In the genomic region with DNA sequence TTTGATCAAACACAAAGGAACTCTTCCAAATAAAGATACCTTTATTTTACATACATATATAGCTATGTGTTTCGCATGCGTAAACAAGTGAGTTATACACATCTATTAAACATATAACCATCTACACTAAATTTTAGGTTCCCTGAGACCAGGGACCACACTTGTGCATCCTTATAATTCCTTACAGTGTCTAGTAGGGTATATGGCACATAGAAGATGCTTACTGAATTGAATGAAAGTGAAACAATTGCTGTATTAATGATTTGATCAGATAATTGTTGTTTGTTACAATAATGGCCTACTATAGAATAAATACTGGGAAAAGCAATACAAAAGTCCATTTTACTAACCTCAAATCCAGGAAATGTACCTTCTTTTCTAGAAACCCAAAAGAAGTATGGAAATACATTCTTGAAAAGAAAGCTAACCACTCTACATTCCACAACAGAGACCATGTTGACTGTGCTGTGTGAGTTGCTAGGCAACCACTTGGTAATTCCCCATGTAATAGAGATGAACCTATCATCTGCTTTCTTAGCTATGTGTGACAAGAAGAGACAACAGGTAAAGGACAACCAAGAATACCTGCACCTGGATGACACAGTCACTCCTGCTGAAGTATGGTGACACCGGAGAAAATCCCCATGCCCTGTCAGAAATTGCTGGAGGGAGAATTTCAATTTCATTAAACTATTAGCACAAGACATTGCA, we compare ENCODE assay signal across 10 cellular contexts. TPM values are rescaled to one million over a fixed set of nuclear protein-coding genes. Genes with fewer than 3 reads are reported as not detected.
A peak's percentile ranks its signal among the peaks of the same experiment; 100 is the strongest.
DNase-seq lines count a peak whose midpoint lies in the region; ATAC-seq, FAIRE-seq and TF ChIP-seq lines count a peak whose summit lies in the region.
"Had no signal": no experiment of that assay in that cellular context is flagged by ENCODE, and none has a peak within 500 bp of the region (broad histone marks: within the 10 kb centered on the region; RNA-seq: fewer than 3 reads in every experiment).

No MANE protein-coding gene starts in this region.

- ATAC-seq in GM19395 (IDR thresholded peaks at IDR 0.05; ENCODE audit: unreplicated experiment) = peak; percentile 60

- peak overlapping the region; percentile 52 for H3K27ac Mint-ChIP-seq in Calu3 (ENCODE audit: unreplicated experiment)

- no peak for TF ChIP-seq CTCF in Calu3 (IDR thresholded peaks at IDR 0.05; ENCODE audit: unreplicated experiment)
- TF ChIP-seq CTCF in WERI-Rb-1 (IDR thresholded peaks at IDR 0.05; ENCODE audit: low read depth, low read length) = no peak
- no peak for TF ChIP-seq CTCF in D721Med (IDR thresholded peaks at IDR 0.05; ENCODE audit: insufficient read depth, missing control alignments)

- H3K27me3 Mint-ChIP-seq in Calu3 (ENCODE audit: unreplicated experiment) = no peaks in the 10 kb centered on the region

- H3K36me3 ChIP-seq in iPS-20b (ENCODE audit: insufficient read depth, low read depth, low read length) = no peaks in the 10 kb centered on the region
- H3K36me3 ChIP-seq in WERI-Rb-1 = no peaks in the 10 kb centered on the region
- H3K36me3 ChIP-seq: vagina had no signal

- H3K4me3 ChIP-seq in iPS-20b (ENCODE audit: low read length) (no peak overlapping the region), WERI-Rb-1 (ENCODE audit: low read depth, low read length) (no peak overlapping the region)
- H3K4me3 ChIP-seq: vagina had no signal

- no peak overlapping the region for H3K4me3 Mint-ChIP-seq in Calu3 (ENCODE audit: low read depth, unreplicated experiment)

- no peak for FAIRE-seq in D721Med (lab: Jason Lieb, UNC)

- intact Hi-C loops in Calu3 (cut with micrococcal nuclease; ENCODE audit: unreplicated experiment) = no loop called here

- peaks cover 38% of the 10 kb centered on the region for H3K4me1 ChIP-seq in iPS-20b (ENCODE audit: insufficient read depth, low read length)

- peak overlapping the region; percentile 38; the same call in 1 of the 2 replicates for H3K9ac ChIP-seq in iPS-20b (ENCODE audit: low read depth, low read length)

- BruUV-seq in Calu3 (replicated peaks; lab: Mats Ljungman, UMichigan) = no TSS peak

- peaks cover 8% of the 10 kb centered on the region for H3K36me3 Mint-ChIP-seq in Calu3 (ENCODE audit: insufficient read depth, unreplicated experiment)

- no peaks in the 10 kb centered on the region for H3K27me3 ChIP-seq in iPS-20b (ENCODE audit: insufficient read depth, low read length)
- H3K27me3 ChIP-seq in WERI-Rb-1 (ENCODE audit: insufficient read depth, low read depth, severe bottlenecking) = no peaks in the 10 kb centered on the region
- H3K27me3 ChIP-seq: vagina had no signal

- DNase-seq in Calu3 = no peak
- peak; percentile 32 for DNase-seq in NCI-H510A (lab: John Stamatoyannopoulos, UW)
- DNase-seq in germinal center (ENCODE audit: low spot score) = no peak
- no peak for DNase-seq in WERI-Rb-1
- no peak for DNase-seq in D721Med (ENCODE audit: insufficient read length, low spot score)
- no peak for DNase-seq in amygdala (lab: John Stamatoyannopoulos, UW)
- DNase-seq: NCI-H526 treated with DMSO at 0.1 percent for 48 hours had no signal

- peaks cover 4% of the 10 kb centered on the region for H3K9me3 ChIP-seq in iPS-20b (ENCODE audit: insufficient read depth, low read depth, low read length)
- peaks cover 2% of the 10 kb centered on the region for H3K9me3 ChIP-seq in WERI-Rb-1 (ENCODE audit: severe bottlenecking)
- H3K9me3 ChIP-seq: vagina had no signal

- H3K9me3 Mint-ChIP-seq in Calu3 (ENCODE audit: low read depth, unreplicated experiment) = no peaks in the 10 kb centered on the region

- H3K27ac ChIP-seq in iPS-20b (ENCODE audit: low read length) (no peak overlapping the region), WERI-Rb-1 (no peak overlapping the region)
- H3K27ac ChIP-seq: vagina had no signal

- H3K4me1 Mint-ChIP-seq in Calu3 (ENCODE audit: low read depth, unreplicated experiment) = peaks cover 31% of the 10 kb centered on the region

- CTCF ChIA-PET in Calu3 (lab: Charles Lee) = interaction anchor here (1.0 to 2.0 kb wide), 4 partner anchors 16 to 210 kb away, joined by 3 to 12 read pairs (median 5); no protein-coding TSS in a partner anchor

RNA-seq across cellular contexts. Expression of a gene that starts 11.9 kb away (rescaled TPM):
- 16.5 and 18.9 TPM in 2 replicates for total RNA-seq in Calu3 (2022)

RNA-seq across cellular contexts. Expression of a gene that starts 55.4 kb away (rescaled TPM):
- not detected in 2 replicates for total RNA-seq in Calu3 (2022)
- total RNA-seq: vagina had no signal

RNA-seq across cellular contexts. Expression of a gene that starts 57.7 kb away (rescaled TPM):
- 30.1 and 33.1 TPM in 2 replicates for total RNA-seq in Calu3 (2022)
